19 cellular contexts compared by ENCODE assay signal in genomic region chr18:13440277-13441248, GRCh38.
A peak's percentile ranks its signal among the peaks of the same experiment; 100 is the strongest.
DNase-seq lines count a peak whose midpoint lies in the region; ATAC-seq, FAIRE-seq and TF ChIP-seq lines count a peak whose summit lies in the region.
"Had no signal": no experiment of that assay in that cellular context is flagged by ENCODE, and none has a peak within 500 bp of the region (broad histone marks: within the 10 kb centered on the region; RNA-seq: fewer than 3 reads in every experiment).

No MANE protein-coding gene starts in this region.

- H3K9ac ChIP-seq in H1 (replicated peaks in 1 of 4; ENCODE audit: extremely low read depth in 1 of 4, low read depth in 3 of 4, low read length in 3 of 4), result no peak overlapping the region

- H3K9me3 ChIP-seq in H1 (ENCODE audit: insufficient read depth in 2 of 2, low read depth in 1 of 2, low read length in 1 of 2), result no peaks in the 10 kb centered on the region
- no peaks in the 10 kb centered on the region for H3K9me3 ChIP-seq in BE2C
- H3K9me3 ChIP-seq: right atrium auricular region had no signal

- H3K36me3 Mint-ChIP-seq in activated naive CD8-positive, alpha-beta T cell, result peaks cover 2% of the 10 kb centered on the region
- peaks cover 12% of the 10 kb centered on the region for H3K36me3 Mint-ChIP-seq in activated naive CD8-positive, alpha-beta T cell treated with anti-CD3 and anti-CD28 coated beads for 36 hours

- no peak overlapping the region for H3K4me3 Mint-ChIP-seq in activated naive CD8-positive, alpha-beta T cell
- H3K4me3 Mint-ChIP-seq in activated naive CD8-positive, alpha-beta T cell treated with anti-CD3 and anti-CD28 coated beads for 36 hours, result no peak overlapping the region
- H3K4me3 Mint-ChIP-seq: activated CD4-positive, alpha-beta T cell treated with anti-CD3 and anti-CD28 coated beads for 36 hours had no signal

- no peak overlapping the region for H3K18ac ChIP-seq in H1 (ENCODE audit: extremely low read depth, low read length)

- H4K8ac ChIP-seq in H1 (ENCODE audit: extremely low read depth, insufficient read depth, low read length), result no peak overlapping the region

- TF ChIP-seq CTCF in H1 (IDR thresholded peaks at IDR 0.05; ENCODE audit: control extremely low read depth in 1 of 3, insufficient read depth in 1 of 3, low read depth in 1 of 3, low read length in 3 of 3) (no peak), BE2C (IDR thresholded peaks at IDR 0.05; ENCODE audit: low read depth, low read length) (no peak)

- DNase-seq in activated naive CD8-positive, alpha-beta T cell treated with anti-CD3 and anti-CD28 coated beads for 36 hours, result no peak
- DNase-seq in NCI-H345 (lab: John Stamatoyannopoulos, UW), result peak; percentile 81
- DNase-seq in H1 (ENCODE audit: low read depth in 1 of 2, low spot score in 2 of 2), result no peak
- DNase-seq in middle frontal gyrus (ENCODE audit: extremely low spot score, low spot score), result no peak
- DNase-seq in BE2C, result no peak
- DNase-seq: activated CD4-positive, alpha-beta T cell treated with anti-CD3 and anti-CD28 coated beads for 36 hours; activated CD8-positive, alpha-beta memory T cell treated with anti-CD3 and anti-CD28 coated beads, Interleukin-2, amount 50 U/mL, for 48 hours; DMS 273 treated with DMSO at 0.1 percent for 48 hours; effector CD4-positive, alpha-beta T cell; HCEC 1CT; mesenchymal stem cell; T-helper 9 cell had no signal

- POLR2A ChIA-PET in H1 (lab: Charles Lee; ENCODE audit: partially characterized antibody), result no interaction called here

- H2BK12ac ChIP-seq in H1 (ENCODE audit: low read depth, low read length), result peak overlapping the region; percentile 45; the same call in 1 of the 2 replicates

- H3K4me1 ChIP-seq in H1 (replicated peaks in 1 of 4; ENCODE audit: control insufficient read depth in 3 of 4, insufficient read depth in 4 of 4, low read length in 3 of 4) (peaks cover 0 to 8% (median 0%) of the 10 kb centered on the region in 4 experiments; a peak in 1 of 7 replicates), BE2C (no peaks in the 10 kb centered on the region)

- no peaks in the 10 kb centered on the region for H3K79me1 ChIP-seq in H1 (ENCODE audit: low read depth, low read length)

- H3K27ac Mint-ChIP-seq in activated naive CD8-positive, alpha-beta T cell, result peak overlapping the region; percentile 54
- no peak overlapping the region for H3K27ac Mint-ChIP-seq in activated naive CD8-positive, alpha-beta T cell treated with anti-CD3 and anti-CD28 coated beads for 36 hours
- H3K27ac Mint-ChIP-seq: activated CD4-positive, alpha-beta T cell treated with anti-CD3 and anti-CD28 coated beads for 36 hours had no signal

- H2AFZ ChIP-seq in H1 (ENCODE audit: low read length), result no peak overlapping the region
- H2AFZ ChIP-seq: hepatocyte had no signal

- no peaks in the 10 kb centered on the region for H3K9me3 Mint-ChIP-seq in activated naive CD8-positive, alpha-beta T cell (ENCODE audit: low read depth)
- no peaks in the 10 kb centered on the region for H3K9me3 Mint-ChIP-seq in activated naive CD8-positive, alpha-beta T cell treated with anti-CD3 and anti-CD28 coated beads for 36 hours

- H4K5ac ChIP-seq in H1 (ENCODE audit: insufficient read length, low read depth, low read length), result no peak overlapping the region

- no peaks in the 10 kb centered on the region for H3K27me3 Mint-ChIP-seq in activated naive CD8-positive, alpha-beta T cell
- no peaks in the 10 kb centered on the region for H3K27me3 Mint-ChIP-seq in activated naive CD8-positive, alpha-beta T cell treated with anti-CD3 and anti-CD28 coated beads for 36 hours
- H3K27me3 Mint-ChIP-seq: activated CD4-positive, alpha-beta T cell treated with anti-CD3 and anti-CD28 coated beads for 36 hours had no signal

- H3K27me3 ChIP-seq in H1 (replicated peaks in 1 of 4; ENCODE audit: control insufficient read depth in 3 of 4, extremely low read depth in 1 of 4, insufficient read depth in 3 of 4, low read length in 3 of 4) (no peaks in the 10 kb centered on the region), BE2C (no peaks in the 10 kb centered on the region)
- H3K27me3 ChIP-seq: cardiac muscle cell, hepatocyte, right atrium auricular region had no signal

- peaks cover 2% of the 10 kb centered on the region; the same call in 1 of the 2 replicates for H3K23me2 ChIP-seq in H1 (ENCODE audit: low read depth, low read length)

- WGBS in H1 (ENCODE audit: extremely low coverage in 1 of 2, insufficient coverage in 1 of 2, insufficient read length in 1 of 2, insufficient replicate concordance in 2 of 2, low coverage in 1 of 2, low lambda C conversion rate in 2 of 2, missing lambda C conversion rate in 1 of 2), 2 experiments, result 87% methylated on average over 17 of the region's 25 CpGs; no CpG with 5 or more reads in 1 of the 2 experiments

- TF ChIP-seq POLR2A in H1 (IDR thresholded peaks at IDR 0.05; ENCODE audit: control extremely low read depth in 1 of 2, low read depth in 2 of 2, low read length in 2 of 2), result no peak

- no peak overlapping the region for H3K56ac ChIP-seq in H1 (replicated peaks; ENCODE audit: insufficient read length, low read depth, low read length)

- ATAC-seq in GM18858 (IDR thresholded peaks at IDR 0.05; ENCODE audit: unreplicated experiment) (no peak), GM21528 (IDR thresholded peaks at IDR 0.05; ENCODE audit: low FRiP score, unreplicated experiment) (no peak)
- ATAC-seq: activated CD4-positive, alpha-beta T cell treated with anti-CD3 and anti-CD28 coated beads for 36 hours had no signal

- peaks cover 62% of the 10 kb centered on the region for H3K4me1 Mint-ChIP-seq in activated naive CD8-positive, alpha-beta T cell (ENCODE audit: low read depth)
- H3K4me1 Mint-ChIP-seq in activated naive CD8-positive, alpha-beta T cell treated with anti-CD3 and anti-CD28 coated beads for 36 hours, result peaks cover 60% of the 10 kb centered on the region

- H3K14ac ChIP-seq in H1 (ENCODE audit: insufficient read length), result no peak overlapping the region

- TF ChIP-seq EP300 in H1 (IDR thresholded peaks at IDR 0.05; ENCODE audit: borderline replicate concordance in 1 of 2, low read depth in 2 of 2, low read length in 2 of 2), result no peak

- no peak overlapping the region for H2BK120ac ChIP-seq in H1 (replicated peaks; ENCODE audit: low read depth, low read length)

- H2BK15ac ChIP-seq in H1 (ENCODE audit: low read length), result 0 out of 2 replicates have a peak overlapping the region, but pooled peaks have one; percentile 82

- H2BK5ac ChIP-seq in H1 (ENCODE audit: low read depth, low read length), result no peak overlapping the region

- FAIRE-seq in H1 (lab: Jason Lieb, UNC), result no peak
- FAIRE-seq: GM18507 had no signal

- no peak for TF ChIP-seq RAD21 in H1 (IDR thresholded peaks at IDR 0.05 in 1 of 2, conservative IDR thresholded peaks at IDR 0.05 in 1 of 2; ENCODE audit: low read depth in 2 of 2, low read length in 2 of 2)

- no peak overlapping the region for H4K91ac ChIP-seq in H1 (replicated peaks; ENCODE audit: insufficient read length, low read length)

- H3K4me2 ChIP-seq in H1 (ENCODE audit: insufficient read depth in 1 of 2, low read depth in 2 of 2, low read length in 2 of 2), result no peak overlapping the region
- H3K4me2 ChIP-seq: hepatocyte had no signal

- no peak overlapping the region for H3K4ac ChIP-seq in H1 (replicated peaks; ENCODE audit: insufficient read length, low read depth, low read length)

- H3K4me3 ChIP-seq in H1 (ENCODE audit: extremely low read depth in 1 of 4, insufficient read depth in 2 of 4, low read depth in 3 of 4, low read length in 4 of 4), result no peak overlapping the region
- H3K4me3 ChIP-seq in BE2C (ENCODE audit: low read depth, low read length), result no peak overlapping the region
- H3K4me3 ChIP-seq: cardiac muscle cell, hepatocyte, right atrium auricular region had no signal

- H3K79me2 ChIP-seq in H1 (ENCODE audit: control insufficient read depth in 1 of 2, insufficient read depth in 2 of 2, low read length in 2 of 2), result no peaks in the 10 kb centered on the region
- H3K79me2 ChIP-seq: hepatocyte had no signal

- no peak overlapping the region for H3K23ac ChIP-seq in H1 (ENCODE audit: insufficient read length)

- no peak overlapping the region for H2AK5ac ChIP-seq in H1 (ENCODE audit: low read depth, low read length)

- CTCF ChIA-PET in H1 (lab: Charles Lee; ENCODE audit: partially characterized antibody), result interaction anchor here (0.7 to 0.8 kb wide), 3 partner anchors 18 to 281 kb away, joined by 3 read pairs; no protein-coding TSS in a partner anchor

- no peaks in the 10 kb centered on the region for H3K36me3 ChIP-seq in H1 (ENCODE audit: control insufficient read depth in 2 of 4, insufficient read depth in 4 of 4, low read length in 3 of 4)
- H3K36me3 ChIP-seq in BE2C, result no peaks in the 10 kb centered on the region
- H3K36me3 ChIP-seq: cardiac muscle cell, right atrium auricular region had no signal

- H3K27ac ChIP-seq in H1 (ENCODE audit: low read depth, low read length), result no peak overlapping the region
- H3K27ac ChIP-seq: cardiac muscle cell, hepatocyte, right atrium auricular region had no signal

- no peak overlapping the region for H2BK20ac ChIP-seq in H1 (ENCODE audit: low read length)

- peaks cover 0 to 3% of the 10 kb centered on the region in 2 experiments for H4K20me1 ChIP-seq in H1 (replicated peaks in 1 of 2; ENCODE audit: control insufficient read depth in 1 of 2, insufficient read depth in 2 of 2, low read length in 2 of 2)

TF ChIP-seq in H1, 55 proteins besides CTCF, POLR2A, EP300 and RAD21 (continues in another document):
- TF ChIP-seq SUZ12 (IDR thresholded peaks at IDR 0.05; ENCODE audit: low read length), result no peak
- no peak for TF ChIP-seq HDAC6 (IDR thresholded peaks at IDR 0.05; ENCODE audit: low read depth, low read length)
- no peak for TF ChIP-seq BACH1 (IDR thresholded peaks at IDR 0.05; ENCODE audit: low read length)
- no peak for TF ChIP-seq GTF2F1 (IDR thresholded peaks at IDR 0.05; ENCODE audit: borderline replicate concordance, low read depth, low read length)
- TF ChIP-seq EGR1 (IDR thresholded peaks at IDR 0.05; ENCODE audit: borderline replicate concordance, low read depth, low read length), result no peak
- no peak for TF ChIP-seq SIN3A (conservative IDR thresholded peaks at IDR 0.05 in 1 of 2, IDR thresholded peaks at IDR 0.05 in 1 of 2; ENCODE audit: low read depth in 1 of 2, low read length in 2 of 2)
- no peak for TF ChIP-seq RXRA (IDR thresholded peaks at IDR 0.05; ENCODE audit: insufficient read depth, low read depth, low read length)
- TF ChIP-seq ASH2L (IDR thresholded peaks at IDR 0.05; ENCODE audit: low read length), result no peak
- TF ChIP-seq PHF8 (conservative IDR thresholded peaks at IDR 0.05; ENCODE audit: low read depth, low read length), result no peak
- TF ChIP-seq CREB1 (IDR thresholded peaks at IDR 0.05), result no peak
- TF ChIP-seq SIRT6 (IDR thresholded peaks at IDR 0.05; ENCODE audit: low read length), result no peak
- no peak for TF ChIP-seq USF2 (IDR thresholded peaks at IDR 0.05; ENCODE audit: low read length)
